19 cellular contexts compared by ENCODE assay signal in the genomic region with DNA sequence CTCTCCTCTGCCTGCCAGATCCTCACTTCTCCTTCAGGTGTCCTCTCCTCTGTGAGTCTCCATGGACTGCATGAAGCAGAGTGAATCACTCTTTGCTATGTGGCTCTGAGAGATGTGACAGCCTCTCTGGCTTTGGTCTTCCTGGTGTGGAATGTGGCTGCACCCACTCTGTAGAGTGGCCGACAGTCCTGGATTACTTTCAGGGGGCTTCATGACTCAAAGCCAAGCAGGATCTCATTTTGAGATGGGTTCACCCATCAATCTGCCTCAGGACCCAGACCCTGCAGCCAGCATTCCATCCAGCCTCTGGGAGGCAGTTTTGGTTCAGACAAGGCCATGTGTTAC.
DNase-seq lines count a peak whose midpoint lies in the region; ATAC-seq and TF ChIP-seq lines count a peak whose summit lies in the region.
"Had no signal": no experiment of that assay in that cellular context is flagged by ENCODE, and none has a peak within 500 bp of the region (broad histone marks: within the 10 kb centered on the region; RNA-seq: fewer than 3 reads in every experiment).

No MANE protein-coding gene starts in this region.

- no peaks in the 10 kb centered on the region for H3K36me3 ChIP-seq in PC-3 (ENCODE audit: low read depth, low read length)
- H3K36me3 ChIP-seq: BE2C, Peyer's patch had no signal

- H3K4me3 Mint-ChIP-seq in stimulated activated memory B cell treated with anti-CD40 and anti-IgM and Interleukin-4, amounts not matched to agents 10 μg/mL and 1 μg/mL and 100 μg/mL, for 72 hours: no peak overlapping the region
- no peak overlapping the region for H3K4me3 Mint-ChIP-seq in chondrocyte (ENCODE audit: unreplicated experiment)
- H3K4me3 Mint-ChIP-seq: CD4-positive, alpha-beta memory T cell had no signal

- H3K9me3 Mint-ChIP-seq in stimulated activated memory B cell treated with anti-CD40 and anti-IgM and Interleukin-4, amounts not matched to agents 10 μg/mL and 1 μg/mL and 100 μg/mL, for 72 hours: peaks cover 5% of the 10 kb centered on the region
- peaks cover 2% of the 10 kb centered on the region for H3K9me3 Mint-ChIP-seq in chondrocyte (ENCODE audit: low read depth)

- no peaks in the 10 kb centered on the region for H3K36me3 Mint-ChIP-seq in stimulated activated memory B cell treated with anti-CD40 and anti-IgM and Interleukin-4, amounts not matched to agents 10 μg/mL and 1 μg/mL and 100 μg/mL, for 72 hours
- peaks cover 2% of the 10 kb centered on the region for H3K36me3 Mint-ChIP-seq in chondrocyte (ENCODE audit: low read depth)

- no peaks in the 10 kb centered on the region for H3K9me2 ChIP-seq in PC-3 (replicated peaks; ENCODE audit: low read length)

- H3K27ac ChIP-seq in PC-3 (ENCODE audit: low read length) (no peak overlapping the region), foreskin keratinocyte (no peak overlapping the region)
- H3K27ac ChIP-seq: KMS-11 had no signal

- intact Hi-C loops in PC-3 (cut with micrococcal nuclease): no loop called here
- intact Hi-C loops in sciatic nerve (cut with DNase I): no loop called here

- no peak overlapping the region for H3K4me2 ChIP-seq in PC-3 (ENCODE audit: low read length)
- H3K4me2 ChIP-seq: KMS-11 had no signal

- no peaks in the 10 kb centered on the region for H3K79me2 ChIP-seq in PC-3 (ENCODE audit: low read length)

- H3K27me3 Mint-ChIP-seq in stimulated activated memory B cell treated with anti-CD40 and anti-IgM and Interleukin-4, amounts not matched to agents 10 μg/mL and 1 μg/mL and 100 μg/mL, for 72 hours: peaks cover 79% of the 10 kb centered on the region
- peaks cover 3% of the 10 kb centered on the region for H3K27me3 Mint-ChIP-seq in chondrocyte (ENCODE audit: low read depth)

- no peak overlapping the region for H3K9ac ChIP-seq in PC-3 (ENCODE audit: low read length)
- H3K9ac ChIP-seq: KMS-11 had no signal

- H3K9me3 ChIP-seq in PC-3 (ENCODE audit: low read length): no peaks in the 10 kb centered on the region
- H3K9me3 ChIP-seq: BE2C, Peyer's patch had no signal

- ATAC-seq in PC-3 (no peak), foreskin keratinocyte (peak; percentile 32), sciatic nerve (no peak), GM18870 (IDR thresholded peaks at IDR 0.05; ENCODE audit: unreplicated experiment) (no peak)
- ATAC-seq in stimulated activated memory B cell treated with anti-CD40 and anti-IgM and Interleukin-4, amounts not matched to agents 10 μg/mL and 1 μg/mL and 100 μg/mL, for 72 hours: no peak

- peaks cover 21% of the 10 kb centered on the region for H3K4me1 ChIP-seq in PC-3 (ENCODE audit: insufficient read depth, low read length)
- peaks cover 5% of the 10 kb centered on the region for H3K4me1 ChIP-seq in foreskin keratinocyte
- H3K4me1 ChIP-seq: BE2C, Peyer's patch had no signal

- POLR2A ChIA-PET in PC-3 (lab: Charles Lee; ENCODE audit: unreplicated experiment): no interaction called here

- DNase-seq in ELF-1 (ENCODE audit: low read depth, low spot score) (peak; percentile 13), PC-3 (peak; percentile 9), foreskin keratinocyte (peak in 1 of 2 donors; percentile 23), pons (ENCODE audit: low spot score) (peak; percentile 5), sciatic nerve (ENCODE audit: low spot score) (no peak), chondrocyte (ENCODE audit: low spot score) (no peak)
- DNase-seq: ACHN; BE2C; CD4-positive, alpha-beta memory T cell; DND-41; GOT3; NCI-H1092; NCI-H187; NCI-H446 treated with DMSO at 0.1 percent for 48 hours; NCI-H748 treated with DMSO at 0.1 percent for 48 hours had no signal

- H3K27ac Mint-ChIP-seq in stimulated activated memory B cell treated with anti-CD40 and anti-IgM and Interleukin-4, amounts not matched to agents 10 μg/mL and 1 μg/mL and 100 μg/mL, for 72 hours: no peak overlapping the region
- no peak overlapping the region for H3K27ac Mint-ChIP-seq in chondrocyte (ENCODE audit: unreplicated experiment)
- H3K27ac Mint-ChIP-seq: CD4-positive, alpha-beta memory T cell had no signal

- H3K4me1 Mint-ChIP-seq in stimulated activated memory B cell treated with anti-CD40 and anti-IgM and Interleukin-4, amounts not matched to agents 10 μg/mL and 1 μg/mL and 100 μg/mL, for 72 hours: no peaks in the 10 kb centered on the region
- peaks cover 15% of the 10 kb centered on the region for H3K4me1 Mint-ChIP-seq in chondrocyte (ENCODE audit: low read depth)

- no peaks in the 10 kb centered on the region for H3F3A ChIP-seq in PC-3 (ENCODE audit: low read length, unreplicated experiment)

- TF ChIP-seq CTCF in PC-3 (conservative IDR thresholded peaks at IDR 0.05; ENCODE audit: low read depth, low read length) (no peak), foreskin keratinocyte (conservative IDR thresholded peaks at IDR 0.05) (no peak), chondrocyte (IDR thresholded peaks at IDR 0.05) (no peak)

- no peak overlapping the region for H3K4me3 ChIP-seq in PC-3 (ENCODE audit: low read length)
- H3K4me3 ChIP-seq: Peyer's patch had no signal

- H3K27me3 ChIP-seq in PC-3 (ENCODE audit: low read length) (no peaks in the 10 kb centered on the region), foreskin keratinocyte (peaks cover 2% of the 10 kb centered on the region)
- H3K27me3 ChIP-seq: BE2C, Peyer's patch had no signal

- CTCF ChIA-PET in PC-3 (lab: Charles Lee): no interaction called here

- no peak overlapping the region for H2AFZ ChIP-seq in PC-3 (ENCODE audit: low read length)

- H4K20me1 ChIP-seq in PC-3 (ENCODE audit: low read length): no peaks in the 10 kb centered on the region

- no TSS peak for BruUV-seq in PC-3 (replicated peaks; lab: Mats Ljungman, UMichigan)

Comparison
In these comparisons a context has a peak if more than half of its experiments do, and no peak if none do; other contexts are left out.
1. DNase-seq: peak in ELF-1 (single experiment), PC-3 (single experiment) and pons (single experiment); none in sciatic nerve (single experiment) and chondrocyte (single experiment).